1 cellular context compared by ENCODE assay signal in genomic region chr18:80247403-80247916, GRCh38.
TF ChIP-seq lines count a peak whose summit lies in the region.

Gene PARD6G, minus strand, starts transcription at chr18:80247514. Its CDS starts 166 bp downstream, at chr18:80247348.

TF ChIP-seq in H1, 55 proteins besides CTCF, POLR2A, EP300 and RAD21:
- no peak for TF ChIP-seq CHD2 (IDR thresholded peaks at IDR 0.05; ENCODE audit: low read length)
- no peak for TF ChIP-seq SRF (IDR thresholded peaks at IDR 0.05; ENCODE audit: low read depth, low read length)
- TF ChIP-seq RFX5 (IDR thresholded peaks at IDR 0.05; ENCODE audit: borderline replicate concordance, low read depth, low read length): no peak
- TF ChIP-seq ATF2 (IDR thresholded peaks at IDR 0.05; ENCODE audit: low read length): no peak
- TF ChIP-seq CREB1 (IDR thresholded peaks at IDR 0.05): no peak
- no peak for TF ChIP-seq SUZ12 (IDR thresholded peaks at IDR 0.05; ENCODE audit: low read length)
- no peak for TF ChIP-seq TEAD4 (IDR thresholded peaks at IDR 0.05; ENCODE audit: low read depth, low read length)
- no peak for TF ChIP-seq CEBPB (IDR thresholded peaks at IDR 0.05; ENCODE audit: low read depth, low read length)
- no peak for TF ChIP-seq SIRT6 (IDR thresholded peaks at IDR 0.05; ENCODE audit: low read length)
- no peak for TF ChIP-seq POU5F1 (IDR thresholded peaks at IDR 0.05; ENCODE audit: low read depth, low read length)
- TF ChIP-seq BCL11A (IDR thresholded peaks at IDR 0.05; ENCODE audit: low read depth in 2 of 2, low read length in 2 of 2): no peak
- TF ChIP-seq BACH1 (IDR thresholded peaks at IDR 0.05; ENCODE audit: low read length): peak; percentile 66
- TF ChIP-seq JUND (IDR thresholded peaks at IDR 0.05; ENCODE audit: low read length): no peak
- TF ChIP-seq HDAC2 (IDR thresholded peaks at IDR 0.05; ENCODE audit: borderline replicate concordance in 1 of 2, low read depth in 2 of 2, low read length in 2 of 2): peak in 1 of 2 experiments; percentile 84; a peak in 1 of 4 replicates
- no peak for TF ChIP-seq RXRA (IDR thresholded peaks at IDR 0.05; ENCODE audit: insufficient read depth, low read depth, low read length)
- no peak for TF ChIP-seq SP1 (IDR thresholded peaks at IDR 0.05; ENCODE audit: low read depth, low read length)
